ENCODE assay signal across 8 cellular contexts in the genomic region with DNA sequence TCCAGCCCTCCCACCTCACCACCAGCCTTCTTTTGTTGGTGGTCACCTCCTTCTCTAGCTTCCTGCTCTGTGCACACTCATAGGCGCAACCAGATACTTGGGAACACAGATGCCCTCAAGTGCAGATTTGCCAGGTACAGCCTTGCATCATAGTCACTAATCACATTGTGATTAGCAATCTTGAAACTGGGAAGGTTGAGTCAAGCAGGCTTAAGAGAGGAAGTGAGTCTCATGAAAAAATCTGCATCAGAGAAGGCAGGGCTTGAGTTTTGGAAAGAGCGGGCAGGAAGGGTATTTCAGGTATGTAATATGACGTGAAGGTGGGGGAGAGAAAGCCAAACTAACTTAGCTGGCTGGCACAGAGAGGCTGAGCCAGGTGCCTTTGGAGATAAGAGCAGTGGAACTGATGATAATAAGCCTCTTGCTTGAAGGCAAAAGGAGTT. TPM values are rescaled to one million over a fixed set of nuclear protein-coding genes. Genes with fewer than 3 reads are reported as not detected.
DNase-seq lines count a peak whose midpoint lies in the region; ATAC-seq and TF ChIP-seq lines count a peak whose summit lies in the region.

No MANE protein-coding gene starts in this region.

- H3K4me1 ChIP-seq in body of pancreas = peaks cover 51% of the 10 kb centered on the region

- H3K27me3 ChIP-seq in body of pancreas = no peaks in the 10 kb centered on the region

- no peak for TF ChIP-seq CTCF in body of pancreas (IDR thresholded peaks at IDR 0.05)

- intact Hi-C loops in body of pancreas (cut with DNase I) = no loop called here

- WGBS in body of pancreas, 2 donors = 22 to 36% methylated on average over 3 of the region's 3 CpGs

- H3K27ac ChIP-seq in body of pancreas = peak overlapping the region; percentile 71 to 96 (median 84)

- H3K9me3 ChIP-seq in body of pancreas = no peaks in the 10 kb centered on the region

- H3K36me3 ChIP-seq in body of pancreas (replicated peaks in 1 of 2; ENCODE audit: insufficient read depth in 1 of 2, low read depth in 2 of 2) = peaks cover 0 to 1% of the 10 kb centered on the region in 2 donors

- peak; percentile 32 for DNase-seq in RPMI8226
- DNase-seq in body of pancreas = peak; percentile 71 to 90 (median 78)
- DNase-seq in stimulated activated CD4-positive, alpha-beta T cell treated with anti-CD3 and anti-CD28 coated beads, TNF-alpha, amount 100 ng/mL, for 24 hours (ENCODE audit: low read depth in 3 of 3) = peak; percentile 33 to 43 (median 41)
- DNase-seq in NCI-H1048 (lab: John Stamatoyannopoulos, UW) = no peak
- no peak for DNase-seq in NCI-H345 treated with DMSO at 0.1 percent for 48 hours (lab: John Stamatoyannopoulos, UW; ENCODE audit: unreplicated experiment)
- DNase-seq in NCI-H510A treated with DMSO at 0.1 percent for 48 hours (lab: John Stamatoyannopoulos, UW) = no peak

- TF ChIP-seq POLR2A in body of pancreas (IDR thresholded peaks at IDR 0.05) = peak in 1 of 3 donors; percentile 46

- H3K4me3 ChIP-seq in body of pancreas = no peak overlapping the region

- ATAC-seq in GM18873 (IDR thresholded peaks at IDR 0.05; ENCODE audit: low FRiP score, unreplicated experiment) (peak; percentile 43), HG02852 (IDR thresholded peaks at IDR 0.05; ENCODE audit: unreplicated experiment) (peak; percentile 45), body of pancreas (peak; percentile 79)

RNA-seq across cellular contexts. Expression of a gene that starts 2.7 kb away (rescaled TPM):
- total RNA-seq in body of pancreas = 10 to 100 TPM; 18.4 to 90.0 TPM

RNA-seq across cellular contexts. Expression of a gene that starts 11.1 kb away (rescaled TPM):
- total RNA-seq in body of pancreas = 10 to 100 TPM in 1 of 2 donors, 1 to 10 TPM in 1; 2.9 to 13.8 TPM

RNA-seq across cellular contexts. Expression of a gene that starts 25.5 kb away (rescaled TPM):
- total RNA-seq in body of pancreas = 10 to 100 TPM; 18.8 to 31.4 TPM

RNA-seq across cellular contexts. Expression of a gene that starts 25.5 kb away (rescaled TPM):
- total RNA-seq in body of pancreas = 10 to 100 TPM; 10.6 to 12.2 TPM

RNA-seq across cellular contexts. Expression of a gene that starts 31.7 kb away (rescaled TPM):
- 10 to 100 TPM; 28.3 to 35.3 TPM for total RNA-seq in body of pancreas

Comparison
In these comparisons a context has a peak if more than half of its experiments do, and no peak if none do; other contexts are left out.
1. DNase-seq: peak in RPMI8226 (single experiment), body of pancreas (4 of 4) and stimulated activated CD4-positive, alpha-beta T cell treated with anti-CD3 and anti-CD28 coated beads, TNF-alpha, amount 100 ng/mL, for 24 hours (3 of 3); none in NCI-H1048 (single experiment), NCI-H345 treated with DMSO at 0.1 percent for 48 hours (single experiment) and NCI-H510A treated with DMSO at 0.1 percent for 48 hours (single experiment).
2. Peak in every context shown above with its lines, with median percentiles within 50 percentile points of each other: ATAC-seq.